9 cellular contexts compared by ENCODE assay signal in the genomic region with DNA sequence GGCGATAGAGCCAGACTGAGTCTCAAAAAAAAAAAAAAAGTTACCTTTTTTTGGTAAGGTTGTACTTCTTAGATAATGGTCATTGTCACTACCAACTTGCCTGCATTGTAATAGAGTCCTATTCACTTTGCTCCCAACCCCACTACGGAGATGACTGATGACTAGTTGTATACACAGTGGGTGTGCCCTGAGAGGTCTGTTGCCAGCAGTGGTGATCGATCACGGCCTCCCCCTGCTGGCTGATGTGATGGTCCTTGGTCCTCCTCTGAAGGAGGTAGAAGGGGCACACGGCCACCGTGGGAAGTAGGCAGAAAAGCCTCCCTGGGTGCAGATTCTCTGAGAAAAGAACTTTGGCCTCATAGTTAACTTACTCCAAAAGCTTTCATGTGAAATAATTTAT. TPM values are rescaled to one million over a fixed set of nuclear protein-coding genes. Genes with fewer than 3 reads are reported as not detected.
DNase-seq lines count a peak whose midpoint lies in the region; ATAC-seq and TF ChIP-seq lines count a peak whose summit lies in the region.
"Had no signal": no experiment of that assay in that cellular context is flagged by ENCODE, and none has a peak within 500 bp of the region (broad histone marks: within the 10 kb centered on the region; RNA-seq: fewer than 3 reads in every experiment).

No MANE protein-coding gene starts in this region.

- H3K4me3 ChIP-seq in cardiac muscle cell (no peak overlapping the region), SU-DHL-6 (ENCODE audit: insufficient read depth, low read length, poor library complexity, severe bottlenecking) (no peak overlapping the region), choroid plexus epithelial cell (ENCODE audit: low read depth, low read length) (no peak overlapping the region)
- H3K4me3 ChIP-seq: upper lobe of left lung had no signal

- H3K4me2 ChIP-seq in SU-DHL-6 (ENCODE audit: low read depth, low read length, poor library complexity, severe bottlenecking): no peak overlapping the region

- H3K36me3 ChIP-seq in cardiac muscle cell (no peaks in the 10 kb centered on the region), SU-DHL-6 (ENCODE audit: low read length) (no peaks in the 10 kb centered on the region)
- H3K36me3 ChIP-seq: upper lobe of left lung had no signal

- DNase-seq in cardiac muscle cell (ENCODE audit: low read depth in 1 of 2, low spot score in 1 of 2) (peak; percentile 48 to 51), left ventricle myocardium superior (no peak), choroid plexus epithelial cell (ENCODE audit: low read depth) (peak; percentile 70), renal cortical epithelial cell (ENCODE audit: low read depth) (peak; percentile 36), DMS79 (lab: John Stamatoyannopoulos, UW) (no peak)

- no peak overlapping the region for H3K9ac ChIP-seq in SU-DHL-6 (ENCODE audit: low read length)

- H3K9me3 ChIP-seq in cardiac muscle cell (ENCODE audit: low read depth): no peaks in the 10 kb centered on the region
- no peaks in the 10 kb centered on the region for H3K9me3 ChIP-seq in SU-DHL-6 (ENCODE audit: insufficient read depth, low read length)
- H3K9me3 ChIP-seq: upper lobe of left lung had no signal

- no peak overlapping the region for H2AFZ ChIP-seq in SU-DHL-6 (ENCODE audit: low read depth, low read length, severe bottlenecking)

- no peaks in the 10 kb centered on the region for H3K9me2 ChIP-seq in SU-DHL-6 (replicated peaks; ENCODE audit: insufficient read depth, low read length)

- no peaks in the 10 kb centered on the region for H3F3A ChIP-seq in SU-DHL-6 (ENCODE audit: insufficient read depth)

- intact Hi-C loops in left ventricle myocardium superior (cut with micrococcal nuclease): no loop called here

- H3K27me3 ChIP-seq in cardiac muscle cell (peaks cover 23% of the 10 kb centered on the region), SU-DHL-6 (ENCODE audit: low read length) (no peaks in the 10 kb centered on the region)
- H3K27me3 ChIP-seq: upper lobe of left lung had no signal

- no peaks in the 10 kb centered on the region for H3K4me1 ChIP-seq in cardiac muscle cell (ENCODE audit: low read depth)
- H3K4me1 ChIP-seq: upper lobe of left lung had no signal

- H3K27ac ChIP-seq in cardiac muscle cell (no peak overlapping the region), SU-DHL-6 (ENCODE audit: low read depth, low read length) (no peak overlapping the region)
- H3K27ac ChIP-seq: upper lobe of left lung had no signal

- H3K79me2 ChIP-seq in SU-DHL-6 (ENCODE audit: insufficient read depth, low read length): no peaks in the 10 kb centered on the region

- ATAC-seq in left ventricle myocardium superior (no peak), HG03565 (IDR thresholded peaks at IDR 0.05; ENCODE audit: unreplicated experiment) (peak; percentile 73), HG03460 (IDR thresholded peaks at IDR 0.05; ENCODE audit: unreplicated experiment) (no peak)

- TF ChIP-seq CTCF in cardiac muscle cell (IDR thresholded peaks at IDR 0.05; ENCODE audit: low read depth, low read length): peak; percentile 48
- TF ChIP-seq CTCF in SU-DHL-6 (IDR thresholded peaks at IDR 0.05; ENCODE audit: insufficient read depth, low read length, poor library complexity, severe bottlenecking): peak; percentile 15
- TF ChIP-seq CTCF in choroid plexus epithelial cell (conservative IDR thresholded peaks at IDR 0.05; ENCODE audit: low read depth, low read length): peak; percentile 77

- no peaks in the 10 kb centered on the region for H4K20me1 ChIP-seq in SU-DHL-6 (ENCODE audit: low read depth, low read length)

RNA-seq across cellular contexts. Expression of gene GCNT3, which starts 10.7 kb away (rescaled TPM):
- total RNA-seq in cardiac muscle cell (not detected in 2 replicates), left ventricle myocardium superior (not detected), renal cortical epithelial cell (10.3 and 41.3 TPM in 2 replicates)
- 0.23 TPM in 1 of 2 replicates, not detected in the other for polyA plus RNA-seq in cardiac muscle cell

RNA-seq across cellular contexts. Expression of gene GTF2A2, which starts 35.0 kb away (rescaled TPM):
- total RNA-seq in cardiac muscle cell: 22.2 and 52.1 TPM in 2 replicates
- polyA plus RNA-seq in cardiac muscle cell: 227 and 274 TPM in 2 replicates
- 121 TPM for total RNA-seq in left ventricle myocardium superior
- total RNA-seq in renal cortical epithelial cell: 12.2 and 18.4 TPM in 2 replicates

Comparison
In these comparisons a context has a peak if more than half of its experiments do, and no peak if none do; other contexts are left out.
1. DNase-seq: peak in cardiac muscle cell (2 of 2), choroid plexus epithelial cell (single experiment) and renal cortical epithelial cell (single experiment); none in left ventricle myocardium superior (single experiment) and DMS79 (single experiment).
2. CTCF ChIP-seq: peak in every context shown above with its lines; median percentile 77 in choroid plexus epithelial cell; 48 in cardiac muscle cell; 15 in SU-DHL-6.
3. RNA of gene GCNT3, which starts 10.7 kb away (total RNA-seq): 10.3 to 41.3 TPM in renal cortical epithelial cell; not detected in left ventricle myocardium superior (single experiment) and not detected in cardiac muscle cell; every median in the first group is over 10 times any median in the second.